In the genomic region with DNA sequence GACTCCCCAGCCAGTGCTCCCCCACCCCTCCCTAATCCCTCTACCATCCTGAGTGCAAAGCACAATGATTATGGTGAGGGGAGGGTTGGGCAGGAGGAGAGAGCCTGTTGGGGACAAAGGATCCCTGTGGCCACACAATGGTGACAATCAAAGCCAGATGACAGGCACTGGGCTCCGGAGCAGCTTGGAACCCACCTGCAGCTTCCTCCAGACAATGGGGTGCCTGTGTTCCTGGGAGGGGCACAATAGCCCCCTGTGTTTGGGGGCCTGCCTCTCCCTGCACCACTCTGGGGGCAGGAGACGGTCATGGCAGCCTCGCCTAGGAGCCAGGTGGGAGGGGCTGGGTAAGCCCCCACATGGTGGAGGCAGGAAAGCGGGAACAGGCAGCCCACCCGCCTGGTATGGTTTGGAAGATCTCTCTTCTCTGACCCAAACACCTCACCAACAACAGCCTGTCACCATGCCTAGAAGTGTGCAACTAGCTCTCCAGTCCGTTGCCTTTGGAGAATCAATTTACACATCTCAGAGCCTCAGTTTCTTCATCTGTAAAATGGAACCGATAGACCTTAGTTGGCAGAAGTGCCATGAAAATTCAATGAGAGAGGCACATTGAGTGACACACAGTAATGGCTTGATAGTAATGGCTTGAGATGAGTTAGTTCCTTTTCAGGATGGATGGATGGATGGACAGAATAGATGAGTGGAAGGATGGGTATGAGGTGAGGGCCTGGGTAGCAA, we compare ENCODE assay signal across 13 cellular contexts. TPM values are rescaled to one million over a fixed set of nuclear protein-coding genes. Genes with fewer than 3 reads are reported as not detected.
DNase-seq lines count a peak whose midpoint lies in the region.
"Had no signal": no experiment of that assay in that cellular context is flagged by ENCODE, and none has a peak within 500 bp of the region (broad histone marks: within the 10 kb centered on the region; RNA-seq: fewer than 3 reads in every experiment).

No MANE protein-coding gene starts in this region.

- H3K9me3 Mint-ChIP-seq in activated T-cell treated with anti-CD3 and anti-CD28 coated beads, Interleukin-2, amount 50 U/mL, for 24 hours: no peaks in the 10 kb centered on the region

- peaks cover 2% of the 10 kb centered on the region for H3K4me1 Mint-ChIP-seq in activated T-cell treated with anti-CD3 and anti-CD28 coated beads, Interleukin-2, amount 50 U/mL, for 24 hours (ENCODE audit: low read depth)

- DNase-seq in Ammon's horn (ENCODE audit: low spot score) (peak; percentile 96), amygdala (lab: John Stamatoyannopoulos, UW) (peak in 54 of 56 donors; percentile 14 to 95 (median 84)), hippocampal formation (lab: John Stamatoyannopoulos, UW) (peak; percentile 88 to 90), occipital lobe (lab: John Stamatoyannopoulos, UW) (peak; percentile 84), HCEC 1CT (no peak), retina (no peak)
- no peak for DNase-seq in activated T-cell treated with anti-CD3 and anti-CD28 coated beads, Interleukin-2, amount 50 U/mL, for 24 hours
- DNase-seq: Calu3; CD4-positive, CD25-positive, alpha-beta regulatory T cell; NCI-H1092; NCI-H187; NCI-H510A; SIG-M5 had no signal

- H3K4me3 Mint-ChIP-seq in activated T-cell treated with anti-CD3 and anti-CD28 coated beads, Interleukin-2, amount 50 U/mL, for 24 hours: no peak overlapping the region
- H3K4me3 Mint-ChIP-seq: CD4-positive, CD25-positive, alpha-beta regulatory T cell had no signal

- H3K27me3 Mint-ChIP-seq in activated T-cell treated with anti-CD3 and anti-CD28 coated beads, Interleukin-2, amount 50 U/mL, for 24 hours: peaks cover 70% of the 10 kb centered on the region

- no peak overlapping the region for H3K27ac Mint-ChIP-seq in activated T-cell treated with anti-CD3 and anti-CD28 coated beads, Interleukin-2, amount 50 U/mL, for 24 hours
- H3K27ac Mint-ChIP-seq: CD4-positive, CD25-positive, alpha-beta regulatory T cell had no signal

- no peaks in the 10 kb centered on the region for H3K36me3 Mint-ChIP-seq in activated T-cell treated with anti-CD3 and anti-CD28 coated beads, Interleukin-2, amount 50 U/mL, for 24 hours (ENCODE audit: low read depth)
- H3K36me3 Mint-ChIP-seq: CD4-positive, CD25-positive, alpha-beta regulatory T cell had no signal

RNA-seq across cellular contexts. Expression of gene MVK, which starts 53.0 kb away (rescaled TPM):
- 18.6 TPM for total RNA-seq in occipital lobe

RNA-seq across cellular contexts. Expression of gene MMAB, which starts 53.2 kb away (rescaled TPM):
- 10.8 TPM for total RNA-seq in occipital lobe

Comparison
In these comparisons a context has a peak if more than half of its experiments do, and no peak if none do; other contexts are left out.
1. DNase-seq: peak in Ammon's horn (single experiment), amygdala (54 of 56), hippocampal formation (2 of 2) and occipital lobe (single experiment); none in HCEC 1CT (single experiment), activated T-cell treated with anti-CD3 and anti-CD28 coated beads, Interleukin-2, amount 50 U/mL, for 24 hours (single experiment) and retina (single experiment).